ENCODE assay signal across 8 cellular contexts in genomic region chr14:67816326-67817009, GRCh38.
DNase-seq lines count a peak whose midpoint lies in the region; ATAC-seq and TF ChIP-seq lines count a peak whose summit lies in the region.

Gene ZFYVE26, minus strand, starts transcription at chr14:67816590. Its CDS starts 627 bp downstream, at chr14:67815963.

- peak; percentile 72 for TF ChIP-seq POLR2A in GM19193 (IDR thresholded peaks at IDR 0.05; ENCODE audit: extremely low read depth, insufficient read depth, insufficient read length)

- peak within 1 kb of the TSS; percentile 76 for H3K4me3 ChIP-seq in choroid plexus epithelial cell (ENCODE audit: low read depth, low read length)

- no peak for TF ChIP-seq CTCF in choroid plexus epithelial cell (conservative IDR thresholded peaks at IDR 0.05; ENCODE audit: low read depth, low read length)

- DNase-seq in AML-193 (lab: John Stamatoyannopoulos, UW) (peak; percentile 92), NCI-H510A treated with DMSO at 0.1 percent for 48 hours (lab: John Stamatoyannopoulos, UW) (peak; percentile 98), choroid plexus epithelial cell (ENCODE audit: low read depth) (peak; percentile 97), kidney glomerular epithelial cell (lab: John Stamatoyannopoulos, UW) (peak; percentile 97)
- DNase-seq in activated CD4-positive, alpha-beta T cell treated with anti-CD3 and anti-CD28 coated beads for 24 hours (ENCODE audit: low read depth in 2 of 2), result peak; percentile 77 to 79
- DNase-seq in stimulated activated CD4-positive, alpha-beta T cell treated with anti-CD3 and anti-CD28 coated beads, Interleukin-1b, Interleukin-23, amount 100 ng/mL, for 1 hour (ENCODE audit: low read depth in 2 of 2), result peak; percentile 58 to 68

- peak; percentile 87 for ATAC-seq in HG03439 (IDR thresholded peaks at IDR 0.05; ENCODE audit: unreplicated experiment)

Comparison
In these comparisons a context has a peak if more than half of its experiments do, and no peak if none do; other contexts are left out.
1. Peak in every context shown above with its lines: DNase-seq, ATAC-seq and H3K4me3 ChIP-seq.